Comparison of ENCODE assay signal across 1 cellular context in the genomic region with DNA sequence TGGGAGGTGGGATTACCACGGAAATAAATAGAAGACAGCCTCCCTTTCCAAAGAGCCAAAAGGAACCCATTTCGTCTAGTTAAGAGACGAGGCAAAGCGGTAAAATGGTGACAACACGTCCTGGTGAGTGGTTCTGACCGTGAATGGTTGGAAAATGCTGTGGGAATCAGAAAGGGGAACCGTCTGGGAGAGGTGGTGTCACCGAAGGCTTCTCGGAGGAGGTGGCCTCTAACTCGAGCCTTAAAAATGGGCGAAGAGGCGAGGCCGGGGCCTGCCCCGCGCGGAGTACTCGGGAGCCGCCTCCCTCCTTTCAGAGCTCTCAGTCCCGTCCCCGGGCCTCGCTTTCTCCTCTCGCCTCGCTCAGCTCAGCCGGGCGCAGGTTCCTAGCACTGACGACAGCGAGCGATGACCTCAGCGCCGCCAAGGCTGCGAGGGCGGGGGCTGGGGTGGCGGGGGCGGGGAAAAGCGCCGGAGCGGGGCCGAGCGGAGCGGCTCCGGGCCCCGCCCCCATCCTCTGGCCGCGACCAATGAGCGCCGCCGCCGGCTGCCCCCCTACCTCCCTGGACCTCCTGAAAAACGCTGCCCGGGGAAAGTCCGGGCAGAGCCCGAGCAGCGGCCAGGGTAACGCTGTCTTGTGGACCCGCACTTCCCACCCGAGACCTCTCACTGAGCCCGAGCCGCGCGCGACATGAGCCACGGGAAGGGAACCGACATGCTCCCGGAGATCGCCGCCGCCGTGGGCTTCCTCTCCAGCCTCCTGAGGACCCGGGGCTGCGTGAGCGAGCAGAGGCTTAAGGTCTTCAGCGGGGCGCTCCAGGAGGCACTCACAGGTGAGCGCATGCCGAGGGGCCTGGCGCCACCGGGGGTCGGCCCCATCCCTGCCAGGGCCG.
TF ChIP-seq lines count a peak whose summit lies in the region.

BTG2 (plus strand) TSS at position 601 of the 890 bp plus-strand sequence; CDS start at position 689, 88 bp downstream.

TF ChIP-seq in IMR-90, 13 proteins besides CTCF, POLR2A, EP300 and RAD21 (continued from another document):
- no peak for TF ChIP-seq ELK1 (IDR thresholded peaks at IDR 0.05; ENCODE audit: borderline replicate concordance, low read depth, low read length)
